8 cellular contexts compared by ENCODE assay signal in genomic region chr1:53739109-53739681, GRCh38. TPM values are rescaled to one million over a fixed set of nuclear protein-coding genes. Genes with fewer than 3 reads are reported as not detected.
DNase-seq lines count a peak whose midpoint lies in the region; ATAC-seq and TF ChIP-seq lines count a peak whose summit lies in the region.

Gene GLIS1, minus strand, starts transcription at chr1:53739164. Its CDS starts 1,100 bp downstream, at chr1:53738064.

- ATAC-seq in GM19025 (IDR thresholded peaks at IDR 0.05; ENCODE audit: low read depth, unreplicated experiment) (peak; percentile 98), HG03139 (IDR thresholded peaks at IDR 0.05; ENCODE audit: unreplicated experiment) (peak; percentile 91)

- no peaks in the 10 kb centered on the region for H3K36me3 Mint-ChIP-seq in mesothelial cell of epicardium

- H3K9me3 Mint-ChIP-seq in mesothelial cell of epicardium, result peaks cover 14% of the 10 kb centered on the region

- no peaks in the 10 kb centered on the region for H3K36me3 ChIP-seq in BE2C

- H3K4me1 ChIP-seq in BE2C, result no peaks in the 10 kb centered on the region

- no peaks in the 10 kb centered on the region for H3K4me1 Mint-ChIP-seq in mesothelial cell of epicardium

- DNase-seq in BE2C, result peak; percentile 89
- peak; percentile 93 for DNase-seq in NCI-H2227 (lab: John Stamatoyannopoulos, UW; ENCODE audit: unreplicated experiment)
- peak in 2 of 3 experiments; percentile 18 to 48 for DNase-seq in activated CD8-positive, alpha-beta memory T cell treated with anti-CD3 and anti-CD28 coated beads for 48 hours (ENCODE audit: low read depth in 2 of 3, low spot score in 2 of 3)
- DNase-seq in epidermal melanocyte (ENCODE audit: insufficient read length, low spot score), result peak; percentile 88
- DNase-seq in mesothelial cell of epicardium (ENCODE audit: low spot score in 2 of 2, unreplicated experiment in 2 of 2), result peak; percentile 79 to 91
- peak; percentile 59 to 69 for DNase-seq in stimulated activated CD8-positive, alpha-beta memory T cell treated with anti-CD3 and anti-CD28 coated beads, Interleukin-15, amount 100 ng/mL, for 48 hours (ENCODE audit: low read depth in 2 of 2)

- H3K27ac Mint-ChIP-seq in mesothelial cell of epicardium, result no peak within 1 kb of the TSS

- H3K9me3 ChIP-seq in BE2C, result no peaks in the 10 kb centered on the region

- H3K4me3 Mint-ChIP-seq in mesothelial cell of epicardium, result peak within 1 kb of the TSS; percentile 59

- peaks cover 20% of the 10 kb centered on the region for H3K27me3 ChIP-seq in BE2C

- H3K4me3 ChIP-seq in BE2C (ENCODE audit: low read depth, low read length), result peak within 1 kb of the TSS; percentile 45

- TF ChIP-seq CTCF in BE2C (IDR thresholded peaks at IDR 0.05; ENCODE audit: low read depth, low read length) (no peak), mesothelial cell of epicardium (IDR thresholded peaks at IDR 0.05; ENCODE audit: unreplicated experiment) (no peak)

- peaks cover 87% of the 10 kb centered on the region for H3K27me3 Mint-ChIP-seq in mesothelial cell of epicardium (ENCODE audit: low read depth)

RNA-seq across cellular contexts. Expression of gene GLIS1, which starts in this region (rescaled TPM):
- polyA plus RNA-seq in BE2C (2012; ENCODE audit: insufficient read depth, insufficient read length, low read depth), result 0.42 TPM
- total RNA-seq in mesothelial cell of epicardium, result 1.1 to 1.6 TPM (median 1.2 TPM) in 3 replicates

Comparison
In these comparisons a context has a peak if more than half of its experiments do, and no peak if none do; other contexts are left out.
1. Peak in every context shown above with its lines: DNase-seq, ATAC-seq and H3K4me3 ChIP-seq.
2. DNase-seq: peak in every context shown above with its lines; median percentile 93 in NCI-H2227; 89 in BE2C; 88 in epidermal melanocyte; 85 in mesothelial cell of epicardium; 64 in stimulated activated CD8-positive, alpha-beta memory T cell treated with anti-CD3 and anti-CD28 coated beads, Interleukin-15, amount 100 ng/mL, for 48 hours; 33 in activated CD8-positive, alpha-beta memory T cell treated with anti-CD3 and anti-CD28 coated beads for 48 hours.